9 cellular contexts compared by ENCODE assay signal in the genomic region with DNA sequence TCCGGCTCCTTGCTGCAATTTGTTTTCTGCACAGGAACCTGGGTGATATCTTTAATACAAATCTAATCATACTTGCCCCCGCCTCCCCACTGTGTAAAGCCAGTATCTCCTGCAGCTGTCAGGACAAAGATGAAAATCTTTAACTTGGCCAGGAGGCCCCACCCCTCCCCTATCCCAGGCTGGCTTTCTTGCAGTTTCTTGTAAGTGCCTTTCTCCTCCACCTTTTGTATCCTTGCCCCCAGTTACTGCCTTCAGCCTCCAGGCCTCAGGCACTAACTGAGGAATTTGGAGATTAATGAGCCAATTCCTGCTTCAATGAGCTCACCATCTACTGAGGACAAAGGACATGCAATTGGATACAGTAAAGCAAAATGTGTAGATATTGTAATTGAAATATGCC. TPM values are rescaled to one million over a fixed set of nuclear protein-coding genes. Genes with fewer than 3 reads are reported as not detected.
A peak's percentile ranks its signal among the peaks of the same experiment; 100 is the strongest.
DNase-seq lines count a peak whose midpoint lies in the region; ATAC-seq and TF ChIP-seq lines count a peak whose summit lies in the region.
"Had no signal": no experiment of that assay in that cellular context is flagged by ENCODE, and none has a peak within 500 bp of the region (broad histone marks: within the 10 kb centered on the region; RNA-seq: fewer than 3 reads in every experiment).

No MANE protein-coding gene starts in this region.

- no peaks in the 10 kb centered on the region for H3K36me3 Mint-ChIP-seq in natural killer cell treated with Interleukin-12 subunit alpha and Interleukin-12 subunit beta and Interleukin-15 and Interleukin-18, amount 100 ng/mL, for 72 hours

- DNase-seq in ELF-1 (ENCODE audit: low read depth, low spot score), result peak; percentile 88
- DNase-seq in NAMALWA (ENCODE audit: low spot score), result peak; percentile 24
- DNase-seq in coronary artery (ENCODE audit: low spot score), result no peak
- no peak for DNase-seq in natural killer cell treated with Interleukin-12 subunit alpha and Interleukin-12 subunit beta and Interleukin-15 and Interleukin-18, amount 100 ng/mL, for 72 hours (ENCODE audit: low spot score)
- no peak for DNase-seq in ovary
- DNase-seq in NCI-H1105 (lab: John Stamatoyannopoulos, UW), result no peak

- TF ChIP-seq CTCF in coronary artery (IDR thresholded peaks at IDR 0.05) (no peak), ovary (IDR thresholded peaks at IDR 0.05) (no peak)

- peak overlapping the region; percentile 58 to 75 for H3K27ac Mint-ChIP-seq in natural killer cell treated with Interleukin-12 subunit alpha and Interleukin-12 subunit beta and Interleukin-15 and Interleukin-18, amount 100 ng/mL, for 72 hours

- H3K27me3 ChIP-seq in ovary, result no peaks in the 10 kb centered on the region

- no peaks in the 10 kb centered on the region for H3K9me3 Mint-ChIP-seq in natural killer cell treated with Interleukin-12 subunit alpha and Interleukin-12 subunit beta and Interleukin-15 and Interleukin-18, amount 100 ng/mL, for 72 hours

- ATAC-seq in natural killer cell treated with Interleukin-12 subunit alpha and Interleukin-12 subunit beta and Interleukin-15 and Interleukin-18, amount 100 ng/mL, for 72 hours, result no peak
- ATAC-seq in GM19328 (IDR thresholded peaks at IDR 0.05; ENCODE audit: unreplicated experiment), result no peak
- no peak for ATAC-seq in HG02970 (IDR thresholded peaks at IDR 0.05; ENCODE audit: low FRiP score, unreplicated experiment)

- H3K9me3 ChIP-seq in ovary, result no peaks in the 10 kb centered on the region

- peaks cover 11 to 38% of the 10 kb centered on the region in 2 donors for H3K4me1 Mint-ChIP-seq in natural killer cell treated with Interleukin-12 subunit alpha and Interleukin-12 subunit beta and Interleukin-15 and Interleukin-18, amount 100 ng/mL, for 72 hours (ENCODE audit: low read depth in 2 of 2)

- TF ChIP-seq EP300 in ovary (IDR thresholded peaks at IDR 0.05), result no peak

- H3K4me1 ChIP-seq in ovary (ENCODE audit: insufficient read depth), result no peaks in the 10 kb centered on the region

- intact Hi-C loops in ovary (cut with DNase I), result no loop called here

- peak overlapping the region; percentile 44 for H3K4me3 Mint-ChIP-seq in natural killer cell treated with Interleukin-12 subunit alpha and Interleukin-12 subunit beta and Interleukin-15 and Interleukin-18, amount 100 ng/mL, for 72 hours

- no peak for TF ChIP-seq POLR2A in ovary (IDR thresholded peaks at IDR 0.05)

- no peaks in the 10 kb centered on the region for H3K36me3 ChIP-seq in ovary

- H3K27ac ChIP-seq in coronary artery (no peak overlapping the region), ovary (no peak overlapping the region)

- H3K27me3 Mint-ChIP-seq in natural killer cell treated with Interleukin-12 subunit alpha and Interleukin-12 subunit beta and Interleukin-15 and Interleukin-18, amount 100 ng/mL, for 72 hours, result no peaks in the 10 kb centered on the region

- WGBS in ovary, 3 donors, result 84 to 95% (median 92%) methylated on average over 2 of the region's 2 CpGs

- H3K4me3 ChIP-seq in coronary artery (peak overlapping the region; percentile 16), ovary (no peak overlapping the region)

RNA-seq across cellular contexts. Expression of gene GCSAM, which starts 6.5 kb away (rescaled TPM):
- 1 to 10 TPM in 1 of 2 donors, under 1 TPM in 1; 1.00 to 5.3 TPM for total RNA-seq in natural killer cell treated with Interleukin-12 subunit alpha and Interleukin-12 subunit beta and Interleukin-15 and Interleukin-18, amount 100 ng/mL, for 72 hours
- total RNA-seq in ovary, result under 1 TPM in 2 of 7 donors, not detected in 5; 0.11 to 0.23 TPM
- polyA plus RNA-seq in ovary, result under 1 TPM; 0.13 to 0.83 TPM
- total RNA-seq: HT1080 had no signal

RNA-seq across cellular contexts. Expression of gene C3orf52, which starts 40.3 kb away (rescaled TPM):
- total RNA-seq in natural killer cell treated with Interleukin-12 subunit alpha and Interleukin-12 subunit beta and Interleukin-15 and Interleukin-18, amount 100 ng/mL, for 72 hours, result 1 to 10 TPM in 1 of 2 donors, under 1 TPM in 1; 0.64 to 1.8 TPM
- 1 to 10 TPM in 2 of 7 donors, under 1 TPM in 5; 0.28 to 5.5 (median 0.48) TPM for total RNA-seq in ovary
- polyA plus RNA-seq in ovary, result 1 to 10 TPM in 1 of 2 donors, under 1 TPM in 1; 0.24 to 1.0 TPM

Comparison
In these comparisons a context has a peak if more than half of its experiments do, and no peak if none do; other contexts are left out.
1. DNase-seq: peak in ELF-1 (single experiment) and NAMALWA (single experiment); none in coronary artery (single experiment), natural killer cell treated with Interleukin-12 subunit alpha and Interleukin-12 subunit beta and Interleukin-15 and Interleukin-18, amount 100 ng/mL, for 72 hours (single experiment), ovary (0 of 5) and NCI-H1105 (single experiment).